In the genomic region with DNA sequence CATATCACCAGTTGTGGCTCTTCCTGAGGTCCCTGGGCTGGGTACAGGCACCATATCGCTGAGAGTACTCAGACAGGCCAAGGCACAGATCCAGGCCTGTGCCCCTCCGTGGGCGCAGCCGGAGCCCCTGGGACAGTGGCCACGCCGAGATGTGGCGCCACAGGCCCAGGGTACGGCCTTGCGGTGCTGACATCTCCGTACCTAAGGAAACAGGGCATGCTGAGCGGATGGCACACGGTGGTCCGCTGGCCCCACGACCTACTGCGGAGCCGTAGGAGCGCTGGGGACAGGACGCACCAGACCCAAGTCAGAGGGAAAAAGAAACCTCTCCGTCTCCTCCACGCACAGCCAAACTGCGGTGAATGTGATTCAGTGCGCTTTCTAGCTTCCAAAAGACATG, we compare ENCODE assay signal across 20 cellular contexts. TPM values are rescaled to one million over a fixed set of nuclear protein-coding genes. Genes with fewer than 3 reads are reported as not detected.
DNase-seq lines count a peak whose midpoint lies in the region; ATAC-seq and TF ChIP-seq lines count a peak whose summit lies in the region.
"Had no signal": no experiment of that assay in that cellular context is flagged by ENCODE, and none has a peak within 500 bp of the region (broad histone marks: within the 10 kb centered on the region; RNA-seq: fewer than 3 reads in every experiment).

No MANE protein-coding gene starts in this region.

- no peaks in the 10 kb centered on the region for H3K4me1 ChIP-seq in IMR-90 (ENCODE audit: control insufficient read depth, insufficient read depth, low read length)
- H3K4me1 ChIP-seq: BE2C, HAP-1 had no signal

- no peak overlapping the region for H2BK15ac ChIP-seq in IMR-90 (ENCODE audit: low read depth, low read length)

- ATAC-seq in IMR-90 (ENCODE audit: low read depth) (no peak), T-helper 17 cell (no peak), GM18511 (IDR thresholded peaks at IDR 0.05; ENCODE audit: unreplicated experiment) (no peak), GM19397 (IDR thresholded peaks at IDR 0.05; ENCODE audit: unreplicated experiment) (no peak)
- ATAC-seq: GM12878 had no signal

- WGBS in IMR-90 (ENCODE audit: extremely low coverage in 2 of 2, insufficient read length in 1 of 2), 2 experiments: 94% methylated on average over 21 of the region's 22 CpGs; no CpG with 5 or more reads in 1 of the 2 experiments

- no peak for TF ChIP-seq POLR2A in IMR-90 (IDR thresholded peaks at IDR 0.05; ENCODE audit: low read depth, low read length)

- H3K36me3 Mint-ChIP-seq in T-helper 17 cell (ENCODE audit: low read depth) (peaks cover 4% of the 10 kb centered on the region), endothelial cell (ENCODE audit: low read depth, unreplicated experiment) (peaks cover 15% of the 10 kb centered on the region), progenitor cell of endocrine pancreas (ENCODE audit: insufficient read depth) (peaks cover 24% of the 10 kb centered on the region)

- no peak for TF ChIP-seq RAD21 in IMR-90 (IDR thresholded peaks at IDR 0.05; ENCODE audit: low read length)

- H3K79me1 ChIP-seq in IMR-90 (ENCODE audit: low read depth in 1 of 2, low read length in 2 of 2): peaks cover 0 to 11% of the 10 kb centered on the region in 2 experiments; a peak in 3 of 4 replicates

- no peaks in the 10 kb centered on the region for H3K27me3 Mint-ChIP-seq in T-helper 17 cell
- peaks cover 2% of the 10 kb centered on the region for H3K27me3 Mint-ChIP-seq in endothelial cell (ENCODE audit: unreplicated experiment)
- no peaks in the 10 kb centered on the region for H3K27me3 Mint-ChIP-seq in progenitor cell of endocrine pancreas
- H3K27me3 Mint-ChIP-seq: CD4-positive, CD25-positive, alpha-beta regulatory T cell; CD8-positive, alpha-beta memory T cell had no signal

- H3K4me3 Mint-ChIP-seq in T-helper 17 cell (no peak overlapping the region), endothelial cell (ENCODE audit: unreplicated experiment) (peak overlapping the region; percentile 7), progenitor cell of endocrine pancreas (ENCODE audit: low read depth) (no peak overlapping the region)
- H3K4me3 Mint-ChIP-seq: CD4-positive, CD25-positive, alpha-beta regulatory T cell; CD8-positive, alpha-beta memory T cell had no signal

- no peak overlapping the region for H4K5ac ChIP-seq in IMR-90 (ENCODE audit: low read depth, low read length)

- H2BK120ac ChIP-seq in IMR-90 (ENCODE audit: low read depth, low read length): no peak overlapping the region

- DNase-seq in IMR-90: no peak
- no peak for DNase-seq in T-helper 17 cell
- DNase-seq in endothelial cell (ENCODE audit: low spot score): no peak
- DNase-seq in progenitor cell of endocrine pancreas (ENCODE audit: low spot score, unreplicated experiment): no peak
- no peak for DNase-seq in NCI-H2196 treated with DMSO at 0.1 percent for 48 hours (lab: John Stamatoyannopoulos, UW; ENCODE audit: unreplicated experiment)
- DNase-seq: ACHN; BE2C; C1 segment of cervical spinal cord; CD4-positive, CD25-positive, alpha-beta regulatory T cell; CD8-positive, alpha-beta memory T cell; COR-L47; DMS 273 treated with DMSO at 0.1 percent for 48 hours; DMS53; DND-41; EL; GM23248 had no signal

- H3K36me3 ChIP-seq in IMR-90 (ENCODE audit: control insufficient read depth, insufficient read depth, low read length): peaks cover 64% of the 10 kb centered on the region
- H3K36me3 ChIP-seq: BE2C had no signal

- H3K27ac Mint-ChIP-seq in T-helper 17 cell (peak overlapping the region; percentile 78), endothelial cell (ENCODE audit: unreplicated experiment) (no peak overlapping the region), progenitor cell of endocrine pancreas (peak overlapping the region; percentile 56)

- H3K9me1 ChIP-seq in IMR-90 (ENCODE audit: insufficient read depth, low read length): peaks cover 5% of the 10 kb centered on the region; the same call in 1 of the 2 replicates

- no peak overlapping the region for H3K23ac ChIP-seq in IMR-90 (ENCODE audit: low read depth, low read length)

- H2AK5ac ChIP-seq in IMR-90 (ENCODE audit: low read depth, low read length): no peak overlapping the region

- TF ChIP-seq CTCF in IMR-90 (conservative IDR thresholded peaks at IDR 0.05; ENCODE audit: low read depth, low read length) (no peak), endothelial cell (IDR thresholded peaks at IDR 0.05; ENCODE audit: unreplicated experiment) (no peak), progenitor cell of endocrine pancreas (IDR thresholded peaks at IDR 0.05; ENCODE audit: unreplicated experiment) (no peak)

- H4K8ac ChIP-seq in IMR-90 (ENCODE audit: low read depth in 2 of 2, low read length in 2 of 2): no peak overlapping the region

- dilution Hi-C loops in IMR-90 (cut with HindIII; ENCODE audit: low sequenced_read_pairs, unreplicated experiment): no loop called here

- CTCF ChIA-PET in IMR-90 (lab: Yijun Ruan, JAX): no interaction called here

- no peak overlapping the region for H3K27ac ChIP-seq in IMR-90 (ENCODE audit: insufficient read depth, low read length)
- H3K27ac ChIP-seq: GM23248 had no signal

- H2BK20ac ChIP-seq in IMR-90 (ENCODE audit: low read depth, low read length): no peak overlapping the region

- H3K9me3 ChIP-seq in IMR-90 (ENCODE audit: control insufficient read depth, insufficient read depth, low read length): no peaks in the 10 kb centered on the region
- no peaks in the 10 kb centered on the region for H3K9me3 ChIP-seq in T-helper 17 cell (ENCODE audit: control insufficient read depth, low read length, poor library complexity, severe bottlenecking)
- H3K9me3 ChIP-seq: BE2C, HAP-1 had no signal

- no peak overlapping the region for H2AFZ ChIP-seq in IMR-90 (replicated peaks; ENCODE audit: low read length, poor library complexity)
- H2AFZ ChIP-seq: GM23248 had no signal

- no peak overlapping the region for H3K18ac ChIP-seq in IMR-90 (ENCODE audit: low read depth, low read length)

- H3K4me2 ChIP-seq in IMR-90 (ENCODE audit: low read depth, low read length): no peak overlapping the region

- H4K20me1 ChIP-seq in IMR-90 (ENCODE audit: insufficient read depth, low read length): no peaks in the 10 kb centered on the region

- POLR2A ChIA-PET in IMR-90 (lab: Charles Lee; ENCODE audit: unreplicated experiment): no interaction called here

- no peak overlapping the region for H3K4me3 ChIP-seq in IMR-90 (ENCODE audit: insufficient read depth, low read depth, low read length)
- H3K4me3 ChIP-seq: GM12878, GM23248, HAP-1 had no signal

- intact Hi-C loops in IMR-90 (cut with micrococcal nuclease): no loop called here

- H3K9me3 Mint-ChIP-seq in endothelial cell (ENCODE audit: unreplicated experiment) (no peaks in the 10 kb centered on the region), progenitor cell of endocrine pancreas (ENCODE audit: low read depth) (no peaks in the 10 kb centered on the region)
- H3K9me3 Mint-ChIP-seq: CD4-positive, CD25-positive, alpha-beta regulatory T cell; CD8-positive, alpha-beta memory T cell had no signal

- no peak overlapping the region for H3K56ac ChIP-seq in IMR-90 (ENCODE audit: extremely low read depth, insufficient read depth, low read length)

- H3K4me1 Mint-ChIP-seq in T-helper 17 cell: peaks cover 12% of the 10 kb centered on the region
- H3K4me1 Mint-ChIP-seq in endothelial cell (ENCODE audit: unreplicated experiment): peaks cover 12% of the 10 kb centered on the region
- H3K4me1 Mint-ChIP-seq in progenitor cell of endocrine pancreas (ENCODE audit: low read depth): no peaks in the 10 kb centered on the region

- H2AK9ac ChIP-seq in IMR-90 (replicated peaks; ENCODE audit: low read depth, low read length, poor library complexity): peak overlapping the region; percentile 48

- no peak overlapping the region for H3K9ac ChIP-seq in IMR-90 (ENCODE audit: low read depth, low read length)
- H3K9ac ChIP-seq: GM23248 had no signal

- H3K27me3 ChIP-seq in IMR-90 (ENCODE audit: control insufficient read depth, insufficient read depth, low read length): no peaks in the 10 kb centered on the region
- H3K27me3 ChIP-seq: BE2C had no signal

- H3K4ac ChIP-seq in IMR-90 (ENCODE audit: low read depth, low read length): no peak overlapping the region

- no TSS peak for BruUV-seq in IMR-90 (replicated peaks; lab: Mats Ljungman, UMichigan)

- H4K91ac ChIP-seq in IMR-90 (ENCODE audit: insufficient read depth, low read depth, low read length): no peak overlapping the region

- in situ Hi-C loops in IMR-90 (cut with MboI; ENCODE audit: low sequenced_read_pairs): no loop called here

- H3K14ac ChIP-seq in IMR-90 (replicated peaks; ENCODE audit: low read depth, low read length): no peak overlapping the region

- H2BK5ac ChIP-seq in IMR-90 (ENCODE audit: low read depth, low read length, poor library complexity, severe bottlenecking): no peak overlapping the region

TF ChIP-seq in IMR-90, 13 proteins besides CTCF, POLR2A, EP300 and RAD21 (continues in another document):
- no peak for TF ChIP-seq MAZ (IDR thresholded peaks at IDR 0.05; ENCODE audit: borderline replicate concordance, low read depth, low read length)

RNA-seq across cellular contexts. Expression of a gene that starts 26.5 kb away (rescaled TPM):
- total RNA-seq in IMR-90 (2012; rRNA removed) (11.1 and 21.1 TPM in 2 replicates), T-helper 17 cell (10 to 100 TPM; 30.6 to 37.0 TPM), endothelial cell (ENCODE audit: unreplicated experiment) (31.2 TPM), progenitor cell of endocrine pancreas (39.7 and 43.6 TPM in 2 replicates)
- polyA plus RNA-seq in IMR-90 (2012; rRNA removed): 65.0 and 80.0 TPM in 2 replicates
- polyA plus RNA-seq in IMR-90 (2012; cell fraction: cytosol; rRNA removed): 64.0 and 137 TPM in 2 replicates
- polyA plus RNA-seq in IMR-90 (2012; cell fraction: nucleus; rRNA removed; ENCODE audit: low replicate concordance): 31.0 and 41.1 TPM in 2 replicates

RNA-seq across cellular contexts. Expression of a gene that starts 26.7 kb away (rescaled TPM):
- total RNA-seq in IMR-90 (2012; rRNA removed): 3.2 and 3.3 TPM in 2 replicates
- polyA plus RNA-seq in IMR-90 (2012; rRNA removed): 28.1 and 36.1 TPM in 2 replicates
- polyA plus RNA-seq in IMR-90 (2012; cell fraction: cytosol; rRNA removed): 9.0 and 13.3 TPM in 2 replicates
- polyA plus RNA-seq in IMR-90 (2012; cell fraction: nucleus; rRNA removed; ENCODE audit: low replicate concordance): 230 and 545 TPM in 2 replicates
- total RNA-seq in T-helper 17 cell: 10 to 100 TPM; 84.1 to 90.9 TPM
- total RNA-seq in endothelial cell (ENCODE audit: unreplicated experiment): 43.8 TPM
- total RNA-seq in progenitor cell of endocrine pancreas: 57.4 and 63.2 TPM in 2 replicates

RNA-seq across cellular contexts. Expression of a gene that starts 29.5 kb away (rescaled TPM):
- total RNA-seq in IMR-90 (2012; rRNA removed) (12.7 and 14.2 TPM in 2 replicates), T-helper 17 cell (10 to 100 TPM; 59.4 to 98.4 TPM), endothelial cell (ENCODE audit: unreplicated experiment) (57.2 TPM), progenitor cell of endocrine pancreas (128 and 130 TPM in 2 replicates)
- polyA plus RNA-seq in IMR-90 (2012; rRNA removed): 46.7 and 53.2 TPM in 2 replicates
- 40.4 and 68.1 TPM in 2 replicates for polyA plus RNA-seq in IMR-90 (2012; cell fraction: cytosol; rRNA removed)
- polyA plus RNA-seq in IMR-90 (2012; cell fraction: nucleus; rRNA removed; ENCODE audit: low replicate concordance): 86.4 and 189 TPM in 2 replicates

RNA-seq across cellular contexts. Expression of a gene that starts 42.8 kb away (rescaled TPM):
- 4.8 and 5.3 TPM in 2 replicates for total RNA-seq in IMR-90 (2012; rRNA removed)
- 9.6 and 12.3 TPM in 2 replicates for polyA plus RNA-seq in IMR-90 (2012; rRNA removed)
- polyA plus RNA-seq in IMR-90 (2012; cell fraction: cytosol; rRNA removed): 11.3 and 16.9 TPM in 2 replicates
- 57.2 and 102 TPM in 2 replicates for polyA plus RNA-seq in IMR-90 (2012; cell fraction: nucleus; rRNA removed; ENCODE audit: low replicate concordance)
- total RNA-seq in T-helper 17 cell: 10 to 100 TPM in 1 of 2 donors, 1 to 10 TPM in 1; 8.2 to 10.5 TPM
- 21.1 TPM for total RNA-seq in endothelial cell (ENCODE audit: unreplicated experiment)
- 33.2 and 35.0 TPM in 2 replicates for total RNA-seq in progenitor cell of endocrine pancreas

Comparison
In these comparisons a context has a peak if more than half of its experiments do, and no peak if none do; other contexts are left out.
1. RNA of a gene that starts 26.7 kb away (total RNA-seq): 84.1 to 90.9 TPM in T-helper 17 cell, 57.4 to 63.2 TPM in progenitor cell of endocrine pancreas and 43.8 TPM in endothelial cell (single experiment); 3.2 to 3.3 TPM in IMR-90; every median in the first group is over 10 times any median in the second.